In the genomic region with DNA sequence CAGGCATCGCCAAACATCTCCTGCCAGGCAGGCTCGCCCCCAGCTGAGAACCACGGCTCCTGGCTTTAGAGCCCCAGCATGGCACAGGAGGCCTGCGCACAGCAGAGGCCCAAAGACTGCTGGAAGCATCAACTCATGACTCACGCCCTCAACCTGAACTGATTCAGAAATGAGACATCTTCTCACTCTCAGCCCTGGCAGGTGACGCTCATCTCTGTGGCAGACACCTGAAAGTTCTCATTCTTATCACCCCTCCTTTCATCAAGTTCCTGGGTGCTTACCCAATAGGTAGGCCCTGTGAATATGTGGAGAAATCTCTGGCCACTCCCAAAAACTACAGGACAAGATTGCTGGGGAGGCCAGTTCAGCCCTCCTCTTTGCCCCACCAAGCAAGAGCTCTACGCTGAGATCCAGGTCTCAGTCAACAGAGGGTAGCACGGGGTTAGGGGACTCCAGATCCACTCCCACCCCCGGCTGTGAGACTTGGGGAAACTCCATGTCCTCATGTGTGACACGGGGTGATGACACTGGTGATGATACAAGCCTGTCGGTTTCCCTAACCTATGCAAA, we compare ENCODE assay signal across 10 cellular contexts. TPM values are rescaled to one million over a fixed set of nuclear protein-coding genes. Genes with fewer than 3 reads are reported as not detected.
DNase-seq lines count a peak whose midpoint lies in the region; ATAC-seq and TF ChIP-seq lines count a peak whose summit lies in the region.
"Had no signal": no experiment of that assay in that cellular context is flagged by ENCODE, and none has a peak within 500 bp of the region (broad histone marks: within the 10 kb centered on the region; RNA-seq: fewer than 3 reads in every experiment).

No MANE protein-coding gene starts in this region.

- peak; percentile 53 for ATAC-seq in GM21381 (IDR thresholded peaks at IDR 0.05; ENCODE audit: unreplicated experiment)
- ATAC-seq in IMR-90 (ENCODE audit: low read depth) = no peak

- peak overlapping the region; percentile 50 for H4K91ac ChIP-seq in IMR-90 (ENCODE audit: insufficient read depth, low read depth, low read length)

- H4K5ac ChIP-seq in IMR-90 (ENCODE audit: low read depth, low read length) = no peak overlapping the region

- H2AK9ac ChIP-seq in IMR-90 (replicated peaks; ENCODE audit: low read depth, low read length, poor library complexity) = no peak overlapping the region

- H2BK15ac ChIP-seq in IMR-90 (ENCODE audit: low read depth, low read length) = peak overlapping the region; percentile 23; the same call in 2 of the 3 replicates

- H3K27me3 Mint-ChIP-seq in activated T-helper 1 cell treated with anti-CD3 and anti-CD28 coated beads, Interleukin-12 subunit alpha, Interleukin-12 subunit beta, Interleukin-2, Interleukin-4 antibody, amounts not matched to agents 30 ng/mL and 10 ng/mL and 1 ng/mL, durations not matched to agents 14 hours and 24 hours and 36 hours (ENCODE audit: insufficient read depth) = no peaks in the 10 kb centered on the region

- H3K27ac ChIP-seq in IMR-90 (ENCODE audit: insufficient read depth, low read length) (no peak overlapping the region), osteoblast (ENCODE audit: low read depth, low read length) (peak overlapping the region; percentile 4)

- TF ChIP-seq RAD21 in IMR-90 (IDR thresholded peaks at IDR 0.05; ENCODE audit: low read length) = no peak

- dilution Hi-C loops in IMR-90 (cut with HindIII; ENCODE audit: low sequenced_read_pairs, unreplicated experiment) = no loop called here

- H3K4me3 ChIP-seq in IMR-90 (ENCODE audit: insufficient read depth, low read depth, low read length) (no peak overlapping the region), osteoblast (ENCODE audit: insufficient read depth, low read length) (no peak overlapping the region)
- H3K4me3 ChIP-seq: cardiac muscle cell had no signal

- H2AK5ac ChIP-seq in IMR-90 (ENCODE audit: low read depth, low read length) = peak overlapping the region; percentile 61

- H3K79me1 ChIP-seq in IMR-90 (ENCODE audit: low read depth in 1 of 2, low read length in 2 of 2) = peaks cover 0 to 25% of the 10 kb centered on the region in 2 experiments; a peak in 2 of 4 replicates

- H3K9me3 Mint-ChIP-seq in activated T-helper 1 cell treated with anti-CD3 and anti-CD28 coated beads, Interleukin-12 subunit alpha, Interleukin-12 subunit beta, Interleukin-2, Interleukin-4 antibody, amounts not matched to agents 30 ng/mL and 10 ng/mL and 1 ng/mL, durations not matched to agents 14 hours and 24 hours and 36 hours = no peaks in the 10 kb centered on the region

- H3K4me1 Mint-ChIP-seq in activated T-helper 1 cell treated with anti-CD3 and anti-CD28 coated beads, Interleukin-12 subunit alpha, Interleukin-12 subunit beta, Interleukin-2, Interleukin-4 antibody, amounts not matched to agents 30 ng/mL and 10 ng/mL and 1 ng/mL, durations not matched to agents 14 hours and 24 hours and 36 hours (ENCODE audit: low read depth) = peaks cover 92% of the 10 kb centered on the region

- peaks cover 22% of the 10 kb centered on the region for H3K9me1 ChIP-seq in IMR-90 (ENCODE audit: insufficient read depth, low read length)

- no peak overlapping the region for H3K14ac ChIP-seq in IMR-90 (replicated peaks; ENCODE audit: low read depth, low read length)

- CTCF ChIA-PET in IMR-90 (lab: Yijun Ruan, JAX) = no interaction called here

- H2BK120ac ChIP-seq in IMR-90 (ENCODE audit: low read depth, low read length) = peak overlapping the region; percentile 58; the same call in 1 of the 2 replicates

- in situ Hi-C loops in IMR-90 (cut with MboI; ENCODE audit: low sequenced_read_pairs) = no loop called here

- DNase-seq in CD1c-positive myeloid dendritic cell (ENCODE audit: extremely low spot score) (peak; percentile 23), IMR-90 (peak; percentile 36), osteoblast (ENCODE audit: insufficient read length, low spot score, missing footprints) (no peak), erythroblast (lab: John Stamatoyannopoulos, UW) (no peak), SHP77 (lab: John Stamatoyannopoulos, UW) (no peak), NCI-H1436 treated with DMSO at 0.1 percent for 48 hours (lab: John Stamatoyannopoulos, UW) (no peak)
- peak; percentile 58 for DNase-seq in activated T-helper 1 cell treated with anti-CD3 and anti-CD28 coated beads, Interleukin-12 subunit alpha, Interleukin-12 subunit beta, Interleukin-2, Interleukin-4 antibody, amounts not matched to agents 30 ng/mL and 10 ng/mL and 1 ng/mL, durations not matched to agents 14 hours and 24 hours and 36 hours (ENCODE audit: low spot score)
- DNase-seq: DND-41 had no signal

- peaks cover 21% of the 10 kb centered on the region for H3K4me1 ChIP-seq in IMR-90 (ENCODE audit: control insufficient read depth, insufficient read depth, low read length)
- peaks cover 21% of the 10 kb centered on the region for H3K4me1 ChIP-seq in osteoblast (ENCODE audit: insufficient read depth, low read length)

- no peak for TF ChIP-seq POLR2A in IMR-90 (IDR thresholded peaks at IDR 0.05; ENCODE audit: low read depth, low read length)
- TF ChIP-seq POLR2A in erythroblast (IDR thresholded peaks at IDR 0.05; ENCODE audit: low read length) = no peak

- no peak overlapping the region for H3K18ac ChIP-seq in IMR-90 (ENCODE audit: low read depth, low read length)

- no peak overlapping the region for H4K8ac ChIP-seq in IMR-90 (ENCODE audit: low read depth in 2 of 2, low read length in 2 of 2)

- H3K27ac Mint-ChIP-seq in activated T-helper 1 cell treated with anti-CD3 and anti-CD28 coated beads, Interleukin-12 subunit alpha, Interleukin-12 subunit beta, Interleukin-2, Interleukin-4 antibody, amounts not matched to agents 30 ng/mL and 10 ng/mL and 1 ng/mL, durations not matched to agents 14 hours and 24 hours and 36 hours = peak overlapping the region; percentile 99

- no peak overlapping the region for H2BK5ac ChIP-seq in IMR-90 (ENCODE audit: low read depth, low read length, poor library complexity, severe bottlenecking)

- H3K36me3 ChIP-seq in IMR-90 (ENCODE audit: control insufficient read depth, insufficient read depth, low read length) (no peaks in the 10 kb centered on the region), osteoblast (ENCODE audit: insufficient read depth, low read length) (no peaks in the 10 kb centered on the region)
- H3K36me3 ChIP-seq: cardiac muscle cell had no signal

- no peak for TF ChIP-seq CTCF in IMR-90 (conservative IDR thresholded peaks at IDR 0.05; ENCODE audit: low read depth, low read length)
- no peak for TF ChIP-seq CTCF in osteoblast (IDR thresholded peaks at IDR 0.05; ENCODE audit: extremely low read depth, low read depth, low read length)

- no peak overlapping the region for H3K4me2 ChIP-seq in IMR-90 (ENCODE audit: low read depth, low read length)
- H3K4me2 ChIP-seq in osteoblast (ENCODE audit: insufficient read depth, low read length) = no peak overlapping the region

- peak overlapping the region; percentile 46; the same call in 1 of the 2 replicates for H2BK20ac ChIP-seq in IMR-90 (ENCODE audit: low read depth, low read length)

- peaks cover 3% of the 10 kb centered on the region; the same call in 1 of the 2 replicates for H4K20me1 ChIP-seq in IMR-90 (ENCODE audit: insufficient read depth, low read length)
- no peaks in the 10 kb centered on the region for H4K20me1 ChIP-seq in osteoblast (ENCODE audit: insufficient read depth, low read length)

- H3K9me3 ChIP-seq in IMR-90 (ENCODE audit: control insufficient read depth, insufficient read depth, low read length) (no peaks in the 10 kb centered on the region), osteoblast (ENCODE audit: low read depth, low read length) (no peaks in the 10 kb centered on the region)

- peaks cover 43% of the 10 kb centered on the region for H3K36me3 Mint-ChIP-seq in activated T-helper 1 cell treated with anti-CD3 and anti-CD28 coated beads, Interleukin-12 subunit alpha, Interleukin-12 subunit beta, Interleukin-2, Interleukin-4 antibody, amounts not matched to agents 30 ng/mL and 10 ng/mL and 1 ng/mL, durations not matched to agents 14 hours and 24 hours and 36 hours (ENCODE audit: low read depth)

- H3K27me3 ChIP-seq in IMR-90 (ENCODE audit: control insufficient read depth, insufficient read depth, low read length) = no peaks in the 10 kb centered on the region
- H3K27me3 ChIP-seq in osteoblast (ENCODE audit: insufficient read depth, low read length) = no peaks in the 10 kb centered on the region
- H3K27me3 ChIP-seq: cardiac muscle cell had no signal

- H3K23ac ChIP-seq in IMR-90 (ENCODE audit: low read depth, low read length) = no peak overlapping the region

- BruUV-seq in IMR-90 (replicated peaks; lab: Mats Ljungman, UMichigan) = no TSS peak

- H3K79me2 ChIP-seq in osteoblast (ENCODE audit: insufficient read depth, low read length) = no peaks in the 10 kb centered on the region

- 90% methylated on average over 2 of the region's 11 CpGs; no CpG with 5 or more reads in 1 of the 2 experiments for WGBS in IMR-90 (ENCODE audit: extremely low coverage in 2 of 2, insufficient read length in 1 of 2), 2 experiments

- POLR2A ChIA-PET in IMR-90 (lab: Charles Lee; ENCODE audit: unreplicated experiment) = no interaction called here

- peak overlapping the region; percentile 84 for H3K4me3 Mint-ChIP-seq in activated T-helper 1 cell treated with anti-CD3 and anti-CD28 coated beads, Interleukin-12 subunit alpha, Interleukin-12 subunit beta, Interleukin-2, Interleukin-4 antibody, amounts not matched to agents 30 ng/mL and 10 ng/mL and 1 ng/mL, durations not matched to agents 14 hours and 24 hours and 36 hours

- intact Hi-C loops in IMR-90 (cut with micrococcal nuclease) = no loop called here
- intact Hi-C loops in activated T-helper 1 cell treated with anti-CD3 and anti-CD28 coated beads, Interleukin-12 subunit alpha, Interleukin-12 subunit beta, Interleukin-2, Interleukin-4 antibody, amounts not matched to agents 30 ng/mL and 10 ng/mL and 1 ng/mL, durations not matched to agents 14 hours and 24 hours and 36 hours (cut with micrococcal nuclease) = loop anchor here (1.0 to 2.0 kb wide), 7 partner anchors 10 to 131 kb away; no protein-coding TSS in a partner anchor

- H2AFZ ChIP-seq in IMR-90 (replicated peaks; ENCODE audit: low read length, poor library complexity) (peak overlapping the region; percentile 8), osteoblast (ENCODE audit: low read length) (no peak overlapping the region)

- no peak overlapping the region for H3K56ac ChIP-seq in IMR-90 (ENCODE audit: extremely low read depth, insufficient read depth, low read length)

- H3K9ac ChIP-seq in IMR-90 (ENCODE audit: low read depth, low read length) = no peak overlapping the region

- peak overlapping the region; percentile 49 for H3K4ac ChIP-seq in IMR-90 (ENCODE audit: low read depth, low read length)

TF ChIP-seq in IMR-90, 13 proteins besides CTCF, POLR2A, EP300 and RAD21 (continues in another document):
- no peak for TF ChIP-seq CEBPB (IDR thresholded peaks at IDR 0.05; ENCODE audit: low read depth, low read length)

RNA-seq across cellular contexts. Expression of gene NFATC2, which starts 11.3 kb away (rescaled TPM):
- total RNA-seq in IMR-90 (2012; rRNA removed) (0.18 and 0.28 TPM in 2 replicates), osteoblast (0.29 and 0.36 TPM in 2 replicates)
- polyA plus RNA-seq in IMR-90 (2012; rRNA removed) = 0.38 and 0.44 TPM in 2 replicates
- 0.16 and 0.22 TPM in 2 replicates for polyA plus RNA-seq in IMR-90 (2012; cell fraction: cytosol; rRNA removed)
- 0.70 and 0.74 TPM in 2 replicates for polyA plus RNA-seq in IMR-90 (2012; cell fraction: nucleus; rRNA removed; ENCODE audit: low replicate concordance)
- 84.0 and 86.4 TPM in 2 replicates for total RNA-seq in activated T-helper 1 cell treated with anti-CD3 and anti-CD28 coated beads, Interleukin-12 subunit alpha, Interleukin-12 subunit beta, Interleukin-2, Interleukin-4 antibody, amounts not matched to agents 30 ng/mL and 10 ng/mL and 1 ng/mL, durations not matched to agents 14 hours and 24 hours and 36 hours

Comparison
In these comparisons a context has a peak if more than half of its experiments do, and no peak if none do; other contexts are left out.
1. DNase-seq: peak in CD1c-positive myeloid dendritic cell (single experiment), IMR-90 (single experiment) and activated T-helper 1 cell treated with anti-CD3 and anti-CD28 coated beads, Interleukin-12 subunit alpha, Interleukin-12 subunit beta, Interleukin-2, Interleukin-4 antibody, amounts not matched to agents 30 ng/mL and 10 ng/mL and 1 ng/mL, durations not matched to agents 14 hours and 24 hours and 36 hours (single experiment); none in osteoblast (single experiment), erythroblast (0 of 2), SHP77 (0 of 2) and NCI-H1436 treated with DMSO at 0.1 percent for 48 hours (single experiment).
2. RNA of gene NFATC2, which starts 11.3 kb away (total RNA-seq): 84.0 to 86.4 TPM in activated T-helper 1 cell treated with anti-CD3 and anti-CD28 coated beads, Interleukin-12 subunit alpha, Interleukin-12 subunit beta, Interleukin-2, Interleukin-4 antibody, amounts not matched to agents 30 ng/mL and 10 ng/mL and 1 ng/mL, durations not matched to agents 14 hours and 24 hours and 36 hours; 0.29 to 0.36 TPM in osteoblast and 0.18 to 0.28 TPM in IMR-90; every median in the first group is over 10 times any median in the second.